Comparison of ENCODE assay signal across 27 cellular contexts in the genomic region with DNA sequence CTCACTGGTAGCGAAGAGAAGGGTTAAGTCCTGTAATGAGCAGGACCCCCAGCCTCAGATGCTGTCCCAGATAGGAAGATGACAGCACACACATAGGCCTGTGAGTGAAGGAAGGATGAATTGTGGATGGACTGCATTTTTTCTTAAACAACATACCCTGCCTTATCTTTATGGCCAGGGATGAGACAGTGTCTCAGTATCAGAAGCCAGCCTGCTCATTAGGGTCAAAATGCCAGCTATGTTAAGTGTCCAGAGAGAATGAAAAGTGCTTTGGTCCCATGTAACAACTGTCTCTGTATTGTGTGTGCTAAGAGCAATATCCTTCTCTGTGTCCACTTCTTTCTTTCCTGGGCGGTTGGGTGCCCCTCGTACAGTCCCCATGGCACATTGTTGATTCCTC. TPM values are rescaled to one million over a fixed set of nuclear protein-coding genes. Genes with fewer than 3 reads are reported as not detected.
"Had no signal": no experiment of that assay in that cellular context is flagged by ENCODE, and none has a peak within 500 bp of the region (broad histone marks: within the 10 kb centered on the region; RNA-seq: fewer than 3 reads in every experiment).

No MANE protein-coding gene starts in this region.

- DNase-seq: activated B cell treated with CpG ODN at 0.5 μM for 24 hours; activated CD4-positive, alpha-beta T cell treated with anti-CD3 and anti-CD28 coated beads for 1 hour; activated CD4-positive, alpha-beta T cell treated with anti-CD3 and anti-CD28 coated beads, Interleukin-2, amount 10 ng/mL, durations not matched to agents 24 days and 14 days; activated CD4-positive, alpha-beta T cell treated with anti-CD3 and anti-CD28 coated beads, Interleukin-2, amount 50 U/mL, for 48 hours; activated CD8-positive, alpha-beta memory T cell treated with anti-CD3 and anti-CD28 coated beads, Interleukin-2, amount 10 ng/mL, durations not matched to agents 7 days and 5 days; activated effector memory CD4-positive, alpha-beta T cell treated with anti-CD3 and anti-CD28 coated beads, Interleukin-2, amount 50 U/mL, for 16 hours; activated naive CD4-positive, alpha-beta T cell treated with Interleukin-2 at 50 U/mL for 16 hours; activated naive CD8-positive, alpha-beta T cell treated with anti-CD3 and anti-CD28 coated beads, Interleukin-2, amount 50 U/mL, for 24 hours; activated T-cell treated with anti-CD3 and anti-CD28 coated beads, Interleukin-2, amount 50 U/mL, for 4 hours; amniotic stem cell; body of pancreas; Karpas-422; MM.1S; NCI-H1105; NCI-H1436 treated with DMSO at 0.1 percent for 48 hours; NCI-H187; NCI-H2081; NCI-H510A treated with DMSO at 0.1 percent for 48 hours; NCI-H69; PC-3; SIG-M5; T-cell; T-helper 2 cell; T1000 had no signal

- ATAC-seq: activated CD8-positive, alpha-beta memory T cell treated with anti-CD3 and anti-CD28 coated beads, Interleukin-2, amount 10 ng/mL, durations not matched to agents 7 days and 5 days; activated naive CD4-positive, alpha-beta T cell treated with anti-CD3 and anti-CD28 coated beads, Interleukin-2, amount 50 U/mL, for 72 hours; activated naive CD8-positive, alpha-beta T cell treated with anti-CD3 and anti-CD28 coated beads, Interleukin-2, amount 50 U/mL, for 24 hours; activated T-cell treated with anti-CD3 and anti-CD28 coated beads, Interleukin-2, amount 50 U/mL, for 4 hours; body of pancreas; PC-3; T-cell had no signal

- H3K27me3 ChIP-seq: ascending aorta, body of pancreas, cardiac muscle cell had no signal

- H3K4me1 ChIP-seq: ascending aorta, body of pancreas had no signal

- H3K4me3 ChIP-seq: ascending aorta, body of pancreas, cardiac muscle cell had no signal

- H3K9me3 ChIP-seq: ascending aorta, body of pancreas had no signal

- H3K36me3 ChIP-seq: ascending aorta, cardiac muscle cell had no signal

- H3K27ac ChIP-seq: ascending aorta, body of pancreas, cardiac muscle cell had no signal

RNA-seq across cellular contexts. Expression of gene OLFML1, which starts 58.7 kb away (rescaled TPM):
- total RNA-seq: activated B cell treated with CpG ODN at 0.5 μM for 24 hours; activated CD4-positive, alpha-beta T cell treated with anti-CD3 and anti-CD28 coated beads, Interleukin-2, amount 10 ng/mL, durations not matched to agents 24 days and 14 days; activated CD8-positive, alpha-beta memory T cell treated with anti-CD3 and anti-CD28 coated beads, Interleukin-2, amount 10 ng/mL, durations not matched to agents 7 days and 5 days; activated naive CD4-positive, alpha-beta T cell treated with anti-CD3 and anti-CD28 coated beads, Interleukin-2, amount 50 U/mL, for 72 hours; activated T-cell treated with anti-CD3 and anti-CD28 coated beads, Interleukin-2, amount 50 U/mL, for 4 hours; PC-3 had no signal
